31 cellular contexts compared by ENCODE assay signal in genomic region chr15:70279096-70279495, GRCh38.
"Had no signal": no experiment of that assay in that cellular context is flagged by ENCODE, and none has a peak within 500 bp of the region (broad histone marks: within the 10 kb centered on the region; RNA-seq: fewer than 3 reads in every experiment).

No MANE protein-coding gene starts in this region.

- DNase-seq: activated B cell treated with CpG ODN at 0.5 μM for 24 hours; activated CD4-positive, alpha-beta T cell treated with anti-CD3 and anti-CD28 coated beads for 36 hours; activated CD4-positive, alpha-beta T cell treated with anti-CD3 and anti-CD28 coated beads, Interleukin-2, amount 10 ng/mL, durations not matched to agents 24 days and 14 days; activated CD4-positive, CD25-positive, alpha-beta regulatory T cell treated with anti-CD3 and anti-CD28 coated beads, Interleukin-2, amount 50 U/mL, for 72 hours; activated CD8-positive, alpha-beta memory T cell treated with anti-CD3 and anti-CD28 coated beads, Interleukin-2, amount 10 ng/mL, durations not matched to agents 7 days and 5 days; activated CD8-positive, alpha-beta memory T cell treated with anti-CD3 and anti-CD28 coated beads, Interleukin-2, amount 50 U/mL, for 4 hours; activated CD8-positive, alpha-beta T cell treated with anti-CD3 and anti-CD28 coated beads, Interleukin-2, amount 10 ng/mL, durations not matched to agents 7 days and 5 days; activated gamma-delta T cell treated with Interleukin-2 at 50 U/mL for 16 hours; activated naive CD4-positive, alpha-beta T cell treated with Interleukin-2 at 50 U/mL for 16 hours; activated T-cell treated with anti-CD3 and anti-CD28 coated beads, Interleukin-2, amount 50 U/mL, for 1 hour; amniotic stem cell; anterior cingulate cortex; brain microvascular endothelial cell; caudate nucleus; cortex of kidney; dermis blood vessel endothelial cell; effector CD4-positive, alpha-beta T cell; effector memory CD8-positive, alpha-beta T cell; esophagus squamous epithelium; foreskin melanocyte; T-helper 1 cell; T-helper 17 cell; T1000; WERI-Rb-1 had no signal

- H3K4me3 Mint-ChIP-seq: activated B cell treated with CpG ODN at 0.5 μM for 24 hours; activated CD4-positive, alpha-beta memory T cell treated with anti-CD3 and anti-CD28 coated beads for 36 hours; activated CD4-positive, alpha-beta T cell treated with anti-CD3 and anti-CD28 coated beads for 36 hours; activated CD4-positive, alpha-beta T cell treated with anti-CD3 and anti-CD28 coated beads, Interleukin-2, amount 10 ng/mL, durations not matched to agents 24 days and 14 days; activated CD8-positive, alpha-beta memory T cell treated with anti-CD3 and anti-CD28 coated beads, Interleukin-2, amount 10 ng/mL, durations not matched to agents 7 days and 5 days; activated CD8-positive, alpha-beta T cell treated with anti-CD3 and anti-CD28 coated beads, Interleukin-2, amount 10 ng/mL, durations not matched to agents 7 days and 5 days; activated naive CD8-positive, alpha-beta T cell; activated T-helper 1 cell treated with anti-CD3 and anti-CD28 coated beads, Interleukin-12 subunit alpha, Interleukin-12 subunit beta, Interleukin-2, Interleukin-4 antibody, amounts not matched to agents 30 ng/mL and 10 ng/mL and 1 ng/mL, durations not matched to agents 14 hours and 24 hours and 36 hours; effector memory CD8-positive, alpha-beta T cell; T-helper 17 cell; T-helper 2 cell treated with Interferon-gamma antibody and Interleukin-4, amounts not matched to agents 5 μg/mL and 100 μg/mL, for 36 hours had no signal

- H3K27me3 ChIP-seq: brain microvascular endothelial cell, gastroesophageal sphincter had no signal

- H3K36me3 ChIP-seq: brain microvascular endothelial cell, esophagus squamous epithelium, gastroesophageal sphincter, WERI-Rb-1 had no signal

- H3K36me3 Mint-ChIP-seq: activated CD4-positive, alpha-beta memory T cell treated with anti-CD3 and anti-CD28 coated beads for 36 hours; activated CD8-positive, alpha-beta memory T cell treated with anti-CD3 and anti-CD28 coated beads, Interleukin-2, amount 10 ng/mL, durations not matched to agents 7 days and 5 days; activated naive CD8-positive, alpha-beta T cell had no signal

- H3K4me1 ChIP-seq: esophagus squamous epithelium had no signal

- H3K9me3 Mint-ChIP-seq: activated B cell treated with CpG ODN at 0.5 μM for 24 hours; activated CD4-positive, alpha-beta memory T cell treated with anti-CD3 and anti-CD28 coated beads for 36 hours; activated T-helper 1 cell treated with anti-CD3 and anti-CD28 coated beads, Interleukin-12 subunit alpha, Interleukin-12 subunit beta, Interleukin-2, Interleukin-4 antibody, amounts not matched to agents 30 ng/mL and 10 ng/mL and 1 ng/mL, durations not matched to agents 14 hours and 24 hours and 36 hours; activated T-helper 2 cell treated with anti-CD3 and anti-CD28 coated beads, Interferon-gamma antibody, Interleukin-2, Interleukin-4, amounts not matched to agents 10 μg/mL and 5 μg/mL and 100 μg/mL, durations not matched to agents 14 hours and 24 hours and 36 hours; effector memory CD8-positive, alpha-beta T cell; T-helper 2 cell treated with Interferon-gamma antibody and Interleukin-4, amounts not matched to agents 5 μg/mL and 100 μg/mL, for 36 hours had no signal

- ATAC-seq: activated CD4-positive, alpha-beta T cell treated with anti-CD3 and anti-CD28 coated beads for 36 hours; activated CD8-positive, alpha-beta memory T cell treated with anti-CD3 and anti-CD28 coated beads, Interleukin-2, amount 10 ng/mL, durations not matched to agents 7 days and 5 days; activated CD8-positive, alpha-beta T cell treated with anti-CD3 and anti-CD28 coated beads, Interleukin-2, amount 10 ng/mL, durations not matched to agents 7 days and 5 days; effector memory CD8-positive, alpha-beta T cell; gastroesophageal sphincter; T-helper 17 cell had no signal

- H3K27ac Mint-ChIP-seq: activated B cell treated with CpG ODN at 0.5 μM for 24 hours; activated CD4-positive, alpha-beta memory T cell treated with anti-CD3 and anti-CD28 coated beads for 36 hours; activated CD4-positive, alpha-beta T cell treated with anti-CD3 and anti-CD28 coated beads for 36 hours; activated CD4-positive, alpha-beta T cell treated with anti-CD3 and anti-CD28 coated beads, Interleukin-2, amount 10 ng/mL, durations not matched to agents 24 days and 14 days; activated CD8-positive, alpha-beta memory T cell treated with anti-CD3 and anti-CD28 coated beads, Interleukin-2, amount 10 ng/mL, durations not matched to agents 7 days and 5 days; activated CD8-positive, alpha-beta T cell treated with anti-CD3 and anti-CD28 coated beads, Interleukin-2, amount 10 ng/mL, durations not matched to agents 7 days and 5 days; activated naive CD8-positive, alpha-beta T cell; activated T-helper 1 cell treated with anti-CD3 and anti-CD28 coated beads, Interleukin-12 subunit alpha, Interleukin-12 subunit beta, Interleukin-2, Interleukin-4 antibody, amounts not matched to agents 30 ng/mL and 10 ng/mL and 1 ng/mL, durations not matched to agents 14 hours and 24 hours and 36 hours; activated T-helper 2 cell treated with anti-CD3 and anti-CD28 coated beads, Interferon-gamma antibody, Interleukin-2, Interleukin-4, amounts not matched to agents 10 μg/mL and 5 μg/mL and 100 μg/mL, durations not matched to agents 14 hours and 24 hours and 36 hours; T-helper 17 cell; T-helper 2 cell treated with Interferon-gamma antibody and Interleukin-4, amounts not matched to agents 5 μg/mL and 100 μg/mL, for 36 hours had no signal

- H3K27me3 Mint-ChIP-seq: activated B cell treated with CpG ODN at 0.5 μM for 24 hours; activated CD4-positive, alpha-beta memory T cell treated with anti-CD3 and anti-CD28 coated beads for 36 hours; activated CD4-positive, alpha-beta T cell treated with anti-CD3 and anti-CD28 coated beads for 36 hours; activated naive CD8-positive, alpha-beta T cell had no signal

- H3K4me3 ChIP-seq: esophagus squamous epithelium, gastroesophageal sphincter had no signal

- H3K9me3 ChIP-seq: esophagus squamous epithelium, gastroesophageal sphincter had no signal

- H3K27ac ChIP-seq: brain microvascular endothelial cell, epithelial cell of prostate, esophagus squamous epithelium, gastroesophageal sphincter, WERI-Rb-1 had no signal
